Comparison of ENCODE assay signal across 22 cellular contexts in genomic region chr1:180165509-180166435, GRCh38. TPM values are rescaled to one million over a fixed set of nuclear protein-coding genes. Genes with fewer than 3 reads are reported as not detected.
DNase-seq lines count a peak whose midpoint lies in the region; ATAC-seq and TF ChIP-seq lines count a peak whose summit lies in the region.
"Had no signal": no experiment of that assay in that cellular context is flagged by ENCODE, and none has a peak within 500 bp of the region (broad histone marks: within the 10 kb centered on the region; RNA-seq: fewer than 3 reads in every experiment).

No MANE protein-coding gene starts in this region.

- H3K9me3 Mint-ChIP-seq in MCF 10A (ENCODE audit: unreplicated experiment) (no peaks in the 10 kb centered on the region), nephron progenitor cell (no peaks in the 10 kb centered on the region)
- H3K9me3 Mint-ChIP-seq: activated B cell treated with CpG ODN at 0.5 μM for 24 hours; activated CD4-positive, alpha-beta memory T cell treated with anti-CD3 and anti-CD28 coated beads for 36 hours had no signal

- H3K36me3 Mint-ChIP-seq in MCF 10A (ENCODE audit: insufficient read depth, unreplicated experiment) = peaks cover 6% of the 10 kb centered on the region
- H3K36me3 Mint-ChIP-seq in nephron progenitor cell (ENCODE audit: low read depth) = peaks cover 9% of the 10 kb centered on the region

- H3K4me2 ChIP-seq in mammary epithelial cell (ENCODE audit: insufficient read depth, low read depth, low read length) = no peak overlapping the region
- H3K4me2 ChIP-seq: A549, BLaER1, hepatocyte had no signal

- POLR2A ChIA-PET in MCF 10A (lab: Yijun Ruan, JAX) = interaction anchor here (0.7 to 6.9 kb wide), 2 partner anchors 9 to 84 kb away, joined by 3 to 106 read pairs; partner anchors contain the start of gene QSOX1

- H3K79me2 ChIP-seq in mammary epithelial cell (ENCODE audit: insufficient read depth, low read length) = peaks cover 21% of the 10 kb centered on the region

- H3K27ac Mint-ChIP-seq in MCF 10A (ENCODE audit: low read depth, unreplicated experiment) (peak overlapping the region; percentile 8), nephron progenitor cell (peak overlapping the region; percentile 57)
- H3K27ac Mint-ChIP-seq: activated B cell treated with CpG ODN at 0.5 μM for 24 hours; activated CD4-positive, alpha-beta memory T cell treated with anti-CD3 and anti-CD28 coated beads for 36 hours had no signal

- no peak overlapping the region for H2AFZ ChIP-seq in mammary epithelial cell (ENCODE audit: low read depth, low read length)
- H2AFZ ChIP-seq: GM23248, hepatocyte had no signal

- in situ Hi-C loops in mammary epithelial cell (cut with MboI; ENCODE audit: low sequenced_read_pairs in 2 of 2) = loop anchor here in 1 of 2 donors (25.0 kb wide), 1 partner anchor 453 kb away; no protein-coding TSS in a partner anchor

- TF ChIP-seq POLR2A in body of pancreas (IDR thresholded peaks at IDR 0.05) = no peak
- TF ChIP-seq POLR2A in stomach (IDR thresholded peaks at IDR 0.05) = no peak

- H3K4me1 Mint-ChIP-seq in MCF 10A (ENCODE audit: insufficient read depth, unreplicated experiment) (peaks cover 33% of the 10 kb centered on the region), nephron progenitor cell (peaks cover 12% of the 10 kb centered on the region)
- H3K4me1 Mint-ChIP-seq: activated B cell treated with CpG ODN at 0.5 μM for 24 hours had no signal

- WGBS in mammary epithelial cell (ENCODE audit: low coverage, missing lambda C conversion rate) = 60% methylated on average over 12 of the region's 12 CpGs
- WGBS in body of pancreas, 2 donors = 70 to 73% methylated on average over 12 of the region's 12 CpGs
- 63 to 85% (median 75%) methylated on average over 12 of the region's 12 CpGs for WGBS in stomach, 5 donors

- dilution Hi-C loops in mammary epithelial cell (cut with HindIII; ENCODE audit: low sequenced_read_pairs) = no loop called here

- no peaks in the 10 kb centered on the region for H3K27me3 Mint-ChIP-seq in MCF 10A (ENCODE audit: insufficient read depth, unreplicated experiment)
- H3K27me3 Mint-ChIP-seq in nephron progenitor cell (ENCODE audit: low read depth, poor library complexity) = no peaks in the 10 kb centered on the region
- H3K27me3 Mint-ChIP-seq: activated B cell treated with CpG ODN at 0.5 μM for 24 hours; activated CD4-positive, alpha-beta memory T cell treated with anti-CD3 and anti-CD28 coated beads for 36 hours had no signal

- no peaks in the 10 kb centered on the region for H4K20me1 ChIP-seq in mammary epithelial cell (ENCODE audit: insufficient read depth, low read length)

- H3K4me3 Mint-ChIP-seq in MCF 10A (ENCODE audit: unreplicated experiment) (no peak overlapping the region), nephron progenitor cell (no peak overlapping the region)
- H3K4me3 Mint-ChIP-seq: activated B cell treated with CpG ODN at 0.5 μM for 24 hours; activated CD4-positive, alpha-beta memory T cell treated with anti-CD3 and anti-CD28 coated beads for 36 hours had no signal

- H3K9me3 ChIP-seq in mammary epithelial cell (replicated peaks; ENCODE audit: insufficient read depth, low read length) = no peaks in the 10 kb centered on the region
- H3K9me3 ChIP-seq in body of pancreas = no peaks in the 10 kb centered on the region
- H3K9me3 ChIP-seq in stomach = no peaks in the 10 kb centered on the region
- no peaks in the 10 kb centered on the region for H3K9me3 ChIP-seq in lower lobe of right lung
- H3K9me3 ChIP-seq: A549, BLaER1, Caco-2, Peyer's patch, right lobe of liver had no signal

- intact Hi-C loops in MCF 10A (cut with micrococcal nuclease) = loop anchor here (5.0 kb wide), 2 partner anchors 138 to 208 kb away; no protein-coding TSS in a partner anchor
- intact Hi-C loops in mammary epithelial cell (cut with micrococcal nuclease) = loop anchor here (5.0 kb wide), 3 partner anchors 48 to 348 kb away; no protein-coding TSS in a partner anchor
- intact Hi-C loops in body of pancreas (cut with DNase I) = no loop called here
- intact Hi-C loops in stomach (cut with DNase I; ENCODE audit: low total_unique reads) = no loop called here
- intact Hi-C loops in lower lobe of right lung (cut with DNase I) = no loop called here

- no peak for TF ChIP-seq EP300 in stomach (IDR thresholded peaks at IDR 0.05)

- TF ChIP-seq CTCF in MCF 10A (IDR thresholded peaks at IDR 0.05; ENCODE audit: unreplicated experiment) (no peak), mammary epithelial cell (conservative IDR thresholded peaks at IDR 0.05 in 1 of 2, IDR thresholded peaks at IDR 0.05 in 1 of 2; ENCODE audit: extremely low read depth in 1 of 2, insufficient read depth in 1 of 2, low read depth in 1 of 2, low read length in 2 of 2) (no peak), body of pancreas (IDR thresholded peaks at IDR 0.05) (no peak), nephron progenitor cell (IDR thresholded peaks at IDR 0.05) (no peak), stomach (IDR thresholded peaks at IDR 0.05) (no peak), lower lobe of right lung (IDR thresholded peaks at IDR 0.05) (no peak)

- DNase-seq in MCF 10A (ENCODE audit: unreplicated experiment) (no peak), mammary epithelial cell (no peak), body of pancreas (peak in 1 of 4 donors; percentile 30), nephron progenitor cell (no peak), stomach (peak; percentile 44), lower lobe of right lung (no peak), EL (no peak), hepatic stellate cell (ENCODE audit: low spot score) (no peak)
- DNase-seq: activated B cell treated with CpG ODN at 0.5 μM for 24 hours; activated CD4-positive, alpha-beta memory T cell treated with anti-CD3 and anti-CD28 coated beads for 36 hours; activated naive CD4-positive, alpha-beta T cell treated with Interleukin-2 at 50 U/mL for 16 hours; activated T-cell treated with anti-CD3 and anti-CD28 coated beads for 4 hours; Caco-2; GM23248; NCI-H1092 treated with DMSO at 0.1 percent for 48 hours; NCI-H2081; NCI-H446 treated with DMSO at 0.1 percent for 48 hours; right lobe of liver had no signal

- H3K9ac ChIP-seq in mammary epithelial cell (ENCODE audit: insufficient read depth, low read length) = no peak overlapping the region
- H3K9ac ChIP-seq: GM23248 had no signal

- no peak overlapping the region for H3K4me3 ChIP-seq in mammary epithelial cell (replicated peaks in 1 of 3; ENCODE audit: insufficient read depth in 1 of 3, low read depth in 2 of 3, low read length in 3 of 3)
- no peak overlapping the region for H3K4me3 ChIP-seq in body of pancreas
- no peak overlapping the region for H3K4me3 ChIP-seq in stomach
- no peak overlapping the region for H3K4me3 ChIP-seq in lower lobe of right lung
- H3K4me3 ChIP-seq: A549, BLaER1, GM23248, hepatocyte, Peyer's patch, right lobe of liver had no signal

- H3K36me3 ChIP-seq in mammary epithelial cell (ENCODE audit: insufficient read depth, low read length) (no peaks in the 10 kb centered on the region), body of pancreas (replicated peaks in 1 of 2; ENCODE audit: insufficient read depth in 1 of 2, low read depth in 2 of 2) (no peaks in the 10 kb centered on the region), stomach (peaks cover 0 to 27% (median 15%) of the 10 kb centered on the region in 4 donors), lower lobe of right lung (peaks cover 28% of the 10 kb centered on the region)
- H3K36me3 ChIP-seq: Peyer's patch, right lobe of liver had no signal

- H3K27ac ChIP-seq in mammary epithelial cell (ENCODE audit: insufficient read depth, low read depth, low read length) = no peak overlapping the region
- H3K27ac ChIP-seq in body of pancreas = peak overlapping the region; percentile 70 to 81 (median 74)
- peak overlapping the region in 4 of 5 donors; percentile 20 to 84 (median 82) for H3K27ac ChIP-seq in stomach
- H3K27ac ChIP-seq in lower lobe of right lung = no peak overlapping the region
- H3K27ac ChIP-seq: A549, BLaER1, GM23248, Peyer's patch, right lobe of liver had no signal

- ATAC-seq in body of pancreas = no peak
- no peak for ATAC-seq in lower lobe of right lung
- ATAC-seq: A549, right lobe of liver had no signal

- CTCF ChIA-PET in MCF 10A (lab: Yijun Ruan, JAX) (interaction anchor here (0.5 to 11.0 kb wide), 8 partner anchors 9 to 672 kb away, joined by 3 to 174 read pairs (median 3); partner anchors contain the start of gene QSOX1), mammary epithelial cell (lab: Charles Lee; ENCODE audit: low non-redundant PET) (no interaction called here)

- no peaks in the 10 kb centered on the region for H3K27me3 ChIP-seq in mammary epithelial cell (ENCODE audit: insufficient read depth, low read length)
- no peaks in the 10 kb centered on the region for H3K27me3 ChIP-seq in body of pancreas
- no peaks in the 10 kb centered on the region for H3K27me3 ChIP-seq in stomach
- no peaks in the 10 kb centered on the region for H3K27me3 ChIP-seq in lower lobe of right lung (ENCODE audit: low read depth)
- H3K27me3 ChIP-seq: BLaER1, hepatocyte, Peyer's patch had no signal

- no TSS peak for BruUV-seq in MCF 10A (replicated peaks; lab: Mats Ljungman, UMichigan)
- BruUV-seq in mammary epithelial cell (replicated peaks; lab: Mats Ljungman, UMichigan) = no TSS peak

- H3K4me1 ChIP-seq in mammary epithelial cell (ENCODE audit: insufficient read depth, low read length) = peaks cover 31% of the 10 kb centered on the region
- H3K4me1 ChIP-seq in body of pancreas = peaks cover 69% of the 10 kb centered on the region
- H3K4me1 ChIP-seq in stomach = peaks cover 48 to 96% (median 83%) of the 10 kb centered on the region in 4 donors
- H3K4me1 ChIP-seq in lower lobe of right lung = peaks cover 85% of the 10 kb centered on the region

RNA-seq across cellular contexts. Expression of gene QSOX1, which starts 11.1 kb away (rescaled TPM):
- total RNA-seq in MCF 10A (2022) = 309 and 464 TPM in 2 replicates
- 100 to 1,000 TPM in 1 of 2 donors, 10 to 100 TPM in 1; 92.4 to 120 TPM for total RNA-seq in mammary epithelial cell
- polyA plus RNA-seq in mammary epithelial cell = 60.4 TPM
- 61.8 TPM for polyA minus RNA-seq in mammary epithelial cell
- 100 to 1,000 TPM in 1 of 2 donors, 10 to 100 TPM in 1; 61.5 to 192 TPM for total RNA-seq in body of pancreas
- total RNA-seq in stomach = 100 to 1,000 TPM in 3 of 5 donors, 10 to 100 TPM in 2; 58.3 to 323 (median 129) TPM
- 100 to 1,000 TPM in 2 of 3 donors, 10 to 100 TPM in 1; 38.5 to 118 (median 103) TPM for polyA plus RNA-seq in stomach
- total RNA-seq in lower lobe of right lung = 241 TPM

Comparison
In these comparisons a context has a peak if more than half of its experiments do, and no peak if none do; other contexts are left out.
1. H3K27ac ChIP-seq: peak in body of pancreas (4 of 4) and stomach (4 of 5); none in mammary epithelial cell (single experiment) and lower lobe of right lung (single experiment).
2. intact Hi-C loops: an anchor here in MCF 10A (5.0 kb wide) and mammary epithelial cell (5.0 kb wide); none called in body of pancreas, stomach and lower lobe of right lung.